In the genomic region with DNA sequence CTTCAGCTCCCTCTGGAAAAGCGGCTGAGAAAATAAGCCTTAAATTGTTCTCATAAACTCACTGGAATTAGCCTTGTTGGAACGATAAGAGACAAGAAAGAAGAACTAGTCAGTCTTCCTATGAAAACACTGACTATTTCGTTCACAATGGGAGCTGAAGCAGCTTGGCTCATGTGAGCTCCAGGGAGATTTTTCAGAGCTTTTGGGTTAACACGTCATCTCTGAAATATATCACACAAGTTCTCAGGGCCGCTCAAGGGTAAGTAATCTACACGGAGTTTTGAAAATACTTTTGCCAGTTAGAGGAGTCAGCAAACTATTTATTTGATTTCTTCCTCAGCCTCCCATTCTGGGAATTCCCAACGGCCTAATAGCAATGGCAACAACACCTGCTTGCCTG, we compare ENCODE assay signal across 15 cellular contexts.
DNase-seq lines count a peak whose midpoint lies in the region; ATAC-seq and TF ChIP-seq lines count a peak whose summit lies in the region.
"Had no signal": no experiment of that assay in that cellular context is flagged by ENCODE, and none has a peak within 500 bp of the region (broad histone marks: within the 10 kb centered on the region; RNA-seq: fewer than 3 reads in every experiment).

No MANE protein-coding gene starts in this region.

- CTCF ChIA-PET in RWPE1 (lab: Yijun Ruan, JAX): no interaction called here

- no peak overlapping the region for H3K27ac ChIP-seq in RWPE1
- H3K27ac ChIP-seq: A549; BLaER1 treated with 17β-estradiol and CSF1 and Interleukin-3, amounts not matched to agents 10 nM and 100 nM; PC-9; SJSA1 had no signal

- ATAC-seq in activated CD4-positive, CD25-positive, alpha-beta regulatory T cell treated with anti-CD3 and anti-CD28 coated beads, Interleukin-2, amount 50 U/mL, for 24 hours: no peak
- ATAC-seq: A549 had no signal

- no peak for TF ChIP-seq CTCF in choroid plexus epithelial cell (conservative IDR thresholded peaks at IDR 0.05; ENCODE audit: low read depth, low read length)
- no peak for TF ChIP-seq CTCF in RWPE1 (conservative IDR thresholded peaks at IDR 0.05; ENCODE audit: low read depth)

- H3K36me3 ChIP-seq in MG63: no peaks in the 10 kb centered on the region
- H3K36me3 ChIP-seq: BLaER1 treated with 17β-estradiol and CSF1 and Interleukin-3, amounts not matched to agents 10 nM and 100 nM; SJSA1 had no signal

- POLR2A ChIA-PET in RWPE1 (lab: Yijun Ruan, JAX; ENCODE audit: low non-redundant PET): no interaction called here

- no peaks in the 10 kb centered on the region for H3K27me3 ChIP-seq in MG63
- H3K27me3 ChIP-seq: BLaER1 treated with 17β-estradiol and CSF1 and Interleukin-3, amounts not matched to agents 10 nM and 100 nM; SJSA1 had no signal

- 0 out of 2 replicates have a peak, but pooled peaks cover 4% of the 10 kb centered on the region for H3K9me3 ChIP-seq in MG63
- H3K9me3 ChIP-seq: A549; BLaER1 treated with 17β-estradiol and CSF1 and Interleukin-3, amounts not matched to agents 10 nM and 100 nM; SJSA1 had no signal

- DNase-seq in EH (ENCODE audit: low read depth): peak; percentile 20
- peak; percentile 17 for DNase-seq in MG63
- DNase-seq in choroid plexus epithelial cell (ENCODE audit: low read depth): peak; percentile 1
- peak; percentile 10 for DNase-seq in non-pigmented ciliary epithelial cell (ENCODE audit: low read depth)
- no peak for DNase-seq in RWPE1 (ENCODE audit: low spot score)
- no peak for DNase-seq in middle frontal gyrus (ENCODE audit: extremely low spot score, low spot score)
- DNase-seq: DMS 273 treated with DMSO at 0.1 percent for 48 hours, Kasumi-1, NCI-H187, NCI-H774, PC-9 had no signal

- no peak overlapping the region for H3K4me3 ChIP-seq in MG63
- no peak overlapping the region for H3K4me3 ChIP-seq in choroid plexus epithelial cell (ENCODE audit: low read depth, low read length)
- H3K4me3 ChIP-seq: A549; BLaER1 treated with 17β-estradiol and CSF1 and Interleukin-3, amounts not matched to agents 10 nM and 100 nM; PC-9; SJSA1 had no signal

Comparison
In these comparisons a context has a peak if more than half of its experiments do, and no peak if none do; other contexts are left out.
1. DNase-seq: peak in EH (single experiment), MG63 (single experiment), choroid plexus epithelial cell (single experiment) and non-pigmented ciliary epithelial cell (single experiment); none in RWPE1 (single experiment) and middle frontal gyrus (single experiment).